Comparison of ENCODE assay signal across 8 cellular contexts in the genomic region with DNA sequence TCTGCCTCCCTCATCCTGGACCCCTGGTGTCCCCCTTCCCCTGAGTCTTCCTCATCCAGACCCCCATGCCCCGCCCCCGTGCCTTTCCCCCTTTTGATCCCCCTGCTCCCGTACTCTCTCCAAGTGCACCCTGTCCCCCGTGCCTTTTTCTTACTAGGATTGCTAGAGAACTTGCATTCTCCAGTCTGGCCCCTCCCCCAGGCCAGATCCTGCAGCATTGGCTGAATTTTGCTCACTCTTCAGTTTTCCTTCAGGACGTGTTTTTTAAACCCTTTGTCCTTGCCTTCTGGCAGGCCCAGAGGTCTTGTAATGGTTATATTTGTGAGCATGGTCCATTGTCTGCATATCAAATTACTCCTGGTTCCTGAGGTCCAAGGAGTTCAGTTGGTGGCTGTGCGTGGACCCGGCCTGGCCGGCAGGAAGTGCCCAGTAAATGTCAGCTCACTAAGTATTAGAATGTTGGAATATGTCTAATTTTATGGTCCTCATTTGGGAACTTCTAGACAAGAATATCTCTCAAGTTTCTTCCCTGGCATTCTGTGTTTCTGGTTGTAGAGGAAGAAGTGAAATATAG. TPM values are rescaled to one million over a fixed set of nuclear protein-coding genes. Genes with fewer than 3 reads are reported as not detected.
DNase-seq lines count a peak whose midpoint lies in the region; ATAC-seq and TF ChIP-seq lines count a peak whose summit lies in the region.

No MANE protein-coding gene starts in this region.

- WGBS in heart left ventricle, 4 donors: 2 to 3% (median 2%) methylated on average over 8 of the region's 8 CpGs
- 2 to 3% methylated on average over 8 of the region's 8 CpGs for WGBS in sigmoid colon, 2 donors

- intact Hi-C loops in heart left ventricle (cut with DNase I): loop anchor here in 5 of 10 donors (1.0 to 5.0 kb wide), 5 partner anchors 15 to 85 kb away; a partner anchor contains a TSS
- intact Hi-C loops in sigmoid colon (cut with DNase I): loop anchor here (1.0 to 5.0 kb wide), 2 partner anchors 16 to 85 kb away; a partner anchor contains a TSS

- H3K4me1 ChIP-seq in heart left ventricle (peaks cover 0 to 26% (median 15%) of the 10 kb centered on the region in 12 donors), sigmoid colon (peaks cover 0 to 27% (median 19%) of the 10 kb centered on the region in 4 donors)

- ATAC-seq in activated T-cell treated with anti-CD3 and anti-CD28 coated beads, Interleukin-2, amount 50 U/mL, for 72 hours (replicated peaks in 1 of 2): no peak
- peak in 2 of 4 donors; percentile 1 to 9 for ATAC-seq in heart left ventricle

- H3K27me3 ChIP-seq in heart left ventricle: no peaks in the 10 kb centered on the region
- no peaks in the 10 kb centered on the region for H3K27me3 ChIP-seq in sigmoid colon

- no peak for TF ChIP-seq CTCF in heart left ventricle (IDR thresholded peaks at IDR 0.05)
- no peak for TF ChIP-seq CTCF in sigmoid colon (IDR thresholded peaks at IDR 0.05)

- peak overlapping the region; percentile 93 for H3K27ac Mint-ChIP-seq in T-helper 1 cell treated with Interleukin-12 subunit alpha and Interleukin-12 subunit beta and Interleukin-4 antibody, amounts not matched to agents 30 μg/mL and 1 μg/mL, for 36 hours
- H3K27ac Mint-ChIP-seq in activated T-cell treated with anti-CD3 and anti-CD28 coated beads, Interleukin-2, amount 50 U/mL, for 72 hours: peak overlapping the region; percentile 94

- peak overlapping the region; percentile 97 for H3K4me3 Mint-ChIP-seq in T-helper 1 cell treated with Interleukin-12 subunit alpha and Interleukin-12 subunit beta and Interleukin-4 antibody, amounts not matched to agents 30 μg/mL and 1 μg/mL, for 36 hours
- H3K4me3 Mint-ChIP-seq in activated T-cell treated with anti-CD3 and anti-CD28 coated beads, Interleukin-2, amount 50 U/mL, for 72 hours: peak overlapping the region; percentile 97 to 99

- no peaks in the 10 kb centered on the region for H3K27me3 Mint-ChIP-seq in T-helper 1 cell treated with Interleukin-12 subunit alpha and Interleukin-12 subunit beta and Interleukin-4 antibody, amounts not matched to agents 30 μg/mL and 1 μg/mL, for 36 hours (ENCODE audit: low read depth)
- no peaks in the 10 kb centered on the region for H3K27me3 Mint-ChIP-seq in activated T-cell treated with anti-CD3 and anti-CD28 coated beads, Interleukin-2, amount 50 U/mL, for 72 hours (ENCODE audit: low read depth)

- no peak for DNase-seq in T-helper 1 cell
- DNase-seq in activated T-cell treated with anti-CD3 and anti-CD28 coated beads, Interleukin-2, amount 50 U/mL, for 72 hours: peak; percentile 2 to 6
- DNase-seq in heart left ventricle: peak in 1 of 5 donors; percentile 26
- DNase-seq in sigmoid colon: no peak
- DNase-seq in H4 (ENCODE audit: low spot score): no peak
- no peak for DNase-seq in GOT3 (lab: John Stamatoyannopoulos, UW)
- no peak for DNase-seq in C1 segment of cervical spinal cord (lab: John Stamatoyannopoulos, UW)

- no peak for TF ChIP-seq EP300 in sigmoid colon (IDR thresholded peaks at IDR 0.05)

- peaks cover 18% of the 10 kb centered on the region for H3K4me1 Mint-ChIP-seq in T-helper 1 cell treated with Interleukin-12 subunit alpha and Interleukin-12 subunit beta and Interleukin-4 antibody, amounts not matched to agents 30 μg/mL and 1 μg/mL, for 36 hours (ENCODE audit: low read depth)
- peaks cover 18% of the 10 kb centered on the region for H3K4me1 Mint-ChIP-seq in activated T-cell treated with anti-CD3 and anti-CD28 coated beads, Interleukin-2, amount 50 U/mL, for 72 hours (ENCODE audit: low read depth)

- H3K4me3 ChIP-seq in heart left ventricle (peak overlapping the region; percentile 77 to 100 (median 95)), sigmoid colon (peak overlapping the region; percentile 80 to 98 (median 92))

- no peaks in the 10 kb centered on the region for H3K9me3 Mint-ChIP-seq in T-helper 1 cell treated with Interleukin-12 subunit alpha and Interleukin-12 subunit beta and Interleukin-4 antibody, amounts not matched to agents 30 μg/mL and 1 μg/mL, for 36 hours
- no peaks in the 10 kb centered on the region for H3K9me3 Mint-ChIP-seq in activated T-cell treated with anti-CD3 and anti-CD28 coated beads, Interleukin-2, amount 50 U/mL, for 72 hours

- H3K27ac ChIP-seq in heart left ventricle: peak overlapping the region; percentile 70 to 92 (median 87)
- H3K27ac ChIP-seq in sigmoid colon: peak overlapping the region; percentile 79 to 86 (median 85)

- TF ChIP-seq POLR2A in heart left ventricle (IDR thresholded peaks at IDR 0.05) (no peak), sigmoid colon (IDR thresholded peaks at IDR 0.05) (no peak)

- H3K9me3 ChIP-seq in heart left ventricle (no peaks in the 10 kb centered on the region), sigmoid colon (no peaks in the 10 kb centered on the region)

- peaks cover under 1% of the 10 kb centered on the region for H3K36me3 Mint-ChIP-seq in T-helper 1 cell treated with Interleukin-12 subunit alpha and Interleukin-12 subunit beta and Interleukin-4 antibody, amounts not matched to agents 30 μg/mL and 1 μg/mL, for 36 hours (ENCODE audit: low read depth)
- H3K36me3 Mint-ChIP-seq in activated T-cell treated with anti-CD3 and anti-CD28 coated beads, Interleukin-2, amount 50 U/mL, for 72 hours (ENCODE audit: insufficient read depth in 2 of 2): peaks cover 2% of the 10 kb centered on the region in 2 donors

- H3K36me3 ChIP-seq in heart left ventricle: peaks cover 0 to 42% (median 29%) of the 10 kb centered on the region in 9 donors
- H3K36me3 ChIP-seq in sigmoid colon: peaks cover 14 to 36% (median 20%) of the 10 kb centered on the region in 4 donors

RNA-seq across cellular contexts. Expression of a gene that starts 0.6 kb away (rescaled TPM):
- total RNA-seq in activated T-cell treated with anti-CD3 and anti-CD28 coated beads, Interleukin-2, amount 50 U/mL, for 72 hours: 10 to 100 TPM; 15.9 to 17.7 TPM
- 10 to 100 TPM; 12.1 to 27.3 (median 18.4) TPM for total RNA-seq in heart left ventricle
- polyA plus RNA-seq in heart left ventricle: 10 to 100 TPM in 1 of 2 donors, 1 to 10 TPM in 1; 9.6 to 20.9 TPM
- 10 to 100 TPM; 13.0 to 25.8 (median 17.8) TPM for total RNA-seq in sigmoid colon
- polyA plus RNA-seq in sigmoid colon: 10 to 100 TPM in 2 of 3 donors, 1 to 10 TPM in 1; 9.0 to 18.0 (median 10.4) TPM
- total RNA-seq in H4 (2014; rRNA removed; shearing (Covaris generic)): 12.0 and 16.6 TPM in 2 replicates

RNA-seq across cellular contexts. Expression of a gene that starts 15.9 kb away (rescaled TPM):
- total RNA-seq in activated T-cell treated with anti-CD3 and anti-CD28 coated beads, Interleukin-2, amount 50 U/mL, for 72 hours: 10 to 100 TPM; 30.6 to 32.6 TPM
- 100 to 1,000 TPM in 1 of 9 donors, 10 to 100 TPM in 8; 53.4 to 163 (median 62.3) TPM for total RNA-seq in heart left ventricle
- 10 to 100 TPM; 32.4 to 40.7 TPM for polyA plus RNA-seq in heart left ventricle
- 10 to 100 TPM; 41.6 to 65.4 (median 51.9) TPM for total RNA-seq in sigmoid colon
- 10 to 100 TPM; 30.0 to 37.9 (median 34.8) TPM for polyA plus RNA-seq in sigmoid colon
- total RNA-seq in H4 (2014; rRNA removed; shearing (Covaris generic)): 12.4 and 21.5 TPM in 2 replicates

RNA-seq across cellular contexts. Expression of a gene that starts 30.6 kb away (rescaled TPM):
- 10 to 100 TPM; 12.7 to 15.0 TPM for total RNA-seq in activated T-cell treated with anti-CD3 and anti-CD28 coated beads, Interleukin-2, amount 50 U/mL, for 72 hours
- total RNA-seq in heart left ventricle (10 to 100 TPM; 34.8 to 99.9 (median 57.6) TPM), sigmoid colon (10 to 100 TPM in 2 of 4 donors, 1 to 10 TPM in 2; 5.9 to 15.7 (median 9.0) TPM)
- polyA plus RNA-seq in heart left ventricle (100 to 1,000 TPM in 1 of 2 donors, 10 to 100 TPM in 1; 38.4 to 105 TPM), sigmoid colon (10 to 100 TPM; 30.6 to 49.0 (median 37.9) TPM)
- total RNA-seq in H4 (2014; rRNA removed; shearing (Covaris generic)): 13.5 and 17.4 TPM in 2 replicates

RNA-seq across cellular contexts. Expression of a gene that starts 41.9 kb away (rescaled TPM):
- 10 to 100 TPM; 64.8 to 69.1 TPM for total RNA-seq in activated T-cell treated with anti-CD3 and anti-CD28 coated beads, Interleukin-2, amount 50 U/mL, for 72 hours
- total RNA-seq in heart left ventricle (10 to 100 TPM in 7 of 9 donors, 1 to 10 TPM in 2; 6.1 to 24.7 (median 15.1) TPM), sigmoid colon (10 to 100 TPM; 12.1 to 31.6 (median 25.9) TPM)
- polyA plus RNA-seq in heart left ventricle (10 to 100 TPM; 14.2 to 20.2 TPM), sigmoid colon (10 to 100 TPM in 1 of 3 donors, 1 to 10 TPM in 2; 4.8 to 28.1 (median 5.8) TPM)
- 16.7 and 39.2 TPM in 2 replicates for total RNA-seq in H4 (2014; rRNA removed; shearing (Covaris generic))

Comparison
In these comparisons a context has a peak if more than half of its experiments do, and no peak if none do; other contexts are left out.
1. DNase-seq: peak in activated T-cell treated with anti-CD3 and anti-CD28 coated beads, Interleukin-2, amount 50 U/mL, for 72 hours (2 of 2); none in T-helper 1 cell (0 of 5), sigmoid colon (single experiment), H4 (single experiment), GOT3 (single experiment) and C1 segment of cervical spinal cord (0 of 14).